ENCODE assay signal across 10 cellular contexts in the genomic region with DNA sequence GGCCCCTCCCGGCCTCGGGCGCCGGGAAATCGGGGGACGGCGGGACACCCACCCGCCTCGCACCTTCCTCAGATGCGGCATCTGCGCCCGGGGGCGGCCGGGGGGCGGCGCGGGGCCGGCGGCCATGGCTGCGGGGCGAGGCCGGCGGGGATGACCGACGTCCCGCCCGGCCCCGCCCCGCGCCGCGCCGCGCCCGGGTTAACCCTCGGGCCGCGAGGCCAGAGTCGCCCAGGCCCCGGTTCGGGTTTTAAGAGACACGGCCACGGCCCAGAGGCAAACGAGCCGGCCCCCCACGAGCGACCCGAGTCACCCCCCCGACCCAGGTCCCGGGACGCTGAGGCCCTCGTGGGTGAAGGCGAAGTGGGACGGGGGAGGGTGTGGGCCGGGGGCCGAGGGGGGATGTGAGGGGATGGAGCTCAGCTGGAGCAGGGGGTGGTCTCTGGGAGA. TPM values are rescaled to one million over a fixed set of nuclear protein-coding genes. Genes with fewer than 3 reads are reported as not detected.
DNase-seq lines count a peak whose midpoint lies in the region; ATAC-seq and TF ChIP-seq lines count a peak whose summit lies in the region.
"Had no signal": no experiment of that assay in that cellular context is flagged by ENCODE, and none has a peak within 500 bp of the region (broad histone marks: within the 10 kb centered on the region; RNA-seq: fewer than 3 reads in every experiment).

A gene (minus strand): TSS at position 159 of the 447 bp plus-strand sequence. CDS start 33 bp downstream, at position 126.

- H3K27ac ChIP-seq in BLaER1, result no peak within 1 kb of the TSS
- H3K27ac ChIP-seq in osteoblast (ENCODE audit: low read depth, low read length), result no peak within 1 kb of the TSS
- H3K27ac ChIP-seq: epithelial cell of prostate, SJSA1 had no signal

- ATAC-seq in T-helper 17 cell (no peak), HG02870 (IDR thresholded peaks at IDR 0.05; ENCODE audit: unreplicated experiment) (no peak)

- H3K4me1 Mint-ChIP-seq in T-helper 17 cell, result peaks cover 2% of the 10 kb centered on the region

- no peak within 1 kb of the TSS for H3K9ac ChIP-seq in BLaER1

- H3K4me3 Mint-ChIP-seq in T-helper 17 cell, result peak within 1 kb of the TSS; percentile 82

- DNase-seq in T-helper 17 cell, result no peak
- no peak for DNase-seq in foreskin fibroblast
- DNase-seq in osteoblast (ENCODE audit: insufficient read length, low spot score, missing footprints), result peak; percentile 91
- DNase-seq in NCI-H1417 treated with DMSO at 0.1 percent for 48 hours (lab: John Stamatoyannopoulos, UW), result no peak
- DNase-seq in NCI-H774 (lab: John Stamatoyannopoulos, UW), result no peak
- DNase-seq in NCI-H345 treated with DMSO at 0.1 percent for 48 hours (lab: John Stamatoyannopoulos, UW; ENCODE audit: unreplicated experiment), result no peak

- TF ChIP-seq CTCF in foreskin fibroblast (IDR thresholded peaks at IDR 0.05; ENCODE audit: low read depth, low read length) (no peak), osteoblast (IDR thresholded peaks at IDR 0.05; ENCODE audit: extremely low read depth, low read depth, low read length) (no peak)

- H3K27me3 Mint-ChIP-seq in T-helper 17 cell, result peaks cover 7% of the 10 kb centered on the region

- no peaks in the 10 kb centered on the region for H3K36me3 ChIP-seq in BLaER1
- H3K36me3 ChIP-seq in osteoblast (ENCODE audit: insufficient read depth, low read length), result no peaks in the 10 kb centered on the region
- H3K36me3 ChIP-seq: SJSA1 had no signal

- no peaks in the 10 kb centered on the region for H3K36me3 Mint-ChIP-seq in T-helper 17 cell (ENCODE audit: low read depth)

- H3K4me3 ChIP-seq in BLaER1, result no peak within 1 kb of the TSS
- peak within 1 kb of the TSS; percentile 38 to 54 for H3K4me3 ChIP-seq in foreskin fibroblast (ENCODE audit: low read depth in 1 of 2, low read length in 2 of 2)
- no peak within 1 kb of the TSS for H3K4me3 ChIP-seq in osteoblast (ENCODE audit: insufficient read depth, low read length)
- H3K4me3 ChIP-seq: SJSA1 had no signal

- H3K27me3 ChIP-seq in BLaER1, result peaks cover 66% of the 10 kb centered on the region
- H3K27me3 ChIP-seq in osteoblast (ENCODE audit: insufficient read depth, low read length), result peaks cover 27% of the 10 kb centered on the region

- H3K4me1 ChIP-seq in BLaER1 (peaks cover 16% of the 10 kb centered on the region), osteoblast (ENCODE audit: insufficient read depth, low read length) (no peaks in the 10 kb centered on the region)
- H3K4me1 ChIP-seq: SJSA1 had no signal

- H2AFZ ChIP-seq in osteoblast (ENCODE audit: low read length), result no peak within 1 kb of the TSS

- H3K9me3 ChIP-seq in BLaER1 (no peaks in the 10 kb centered on the region), T-helper 17 cell (ENCODE audit: control insufficient read depth, low read length, poor library complexity, severe bottlenecking) (no peaks in the 10 kb centered on the region), osteoblast (ENCODE audit: low read depth, low read length) (no peaks in the 10 kb centered on the region)
- H3K9me3 ChIP-seq: SJSA1 had no signal

- H3K79me2 ChIP-seq in osteoblast (ENCODE audit: insufficient read depth, low read length), result no peaks in the 10 kb centered on the region

- H3K27ac Mint-ChIP-seq in T-helper 17 cell, result peak within 1 kb of the TSS; percentile 24

- H4K20me1 ChIP-seq in BLaER1 (peaks cover 8% of the 10 kb centered on the region; the same call in 1 of the 2 replicates), osteoblast (ENCODE audit: insufficient read depth, low read length) (no peaks in the 10 kb centered on the region)

- H3K4me2 ChIP-seq in BLaER1 (peak within 1 kb of the TSS; percentile 57), osteoblast (ENCODE audit: insufficient read depth, low read length) (no peak within 1 kb of the TSS)

RNA-seq across cellular contexts. Expression of the gene that starts here (rescaled TPM):
- not detected for total RNA-seq in T-helper 17 cell
- 0.36 and 0.59 TPM in 2 replicates for total RNA-seq in osteoblast
- total RNA-seq: SJSA1 had no signal

Comparison
In these comparisons a context has a peak if more than half of its experiments do, and no peak if none do; other contexts are left out.
1. Peak in DNase-seq in osteoblast; RNA of the gene not detected or under 1 TPM.
2. H3K4me3 ChIP-seq: peak in foreskin fibroblast (2 of 2); none in BLaER1 (single experiment) and osteoblast (single experiment).